31 cellular contexts compared by ENCODE assay signal in the genomic region with DNA sequence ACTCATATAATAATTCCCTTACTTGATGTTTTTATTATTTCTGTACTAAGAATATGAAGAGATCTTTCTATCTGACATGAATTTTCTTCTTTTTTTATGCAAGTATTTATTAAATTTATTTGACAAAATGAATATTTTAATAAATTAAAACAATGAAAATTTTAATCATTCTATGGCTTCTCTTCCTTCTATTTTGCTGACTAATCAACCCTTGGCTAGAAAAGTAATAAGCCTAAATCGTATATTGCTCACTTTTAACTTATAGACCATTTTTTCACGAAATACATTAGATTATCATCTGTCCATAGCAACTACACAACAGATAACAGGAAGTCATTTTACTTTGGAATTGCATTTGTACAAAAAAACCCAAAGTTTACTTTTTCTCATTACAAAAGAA. TPM values are rescaled to one million over a fixed set of nuclear protein-coding genes. Genes with fewer than 3 reads are reported as not detected.
"Had no signal": no experiment of that assay in that cellular context is flagged by ENCODE, and none has a peak within 500 bp of the region (broad histone marks: within the 10 kb centered on the region; RNA-seq: fewer than 3 reads in every experiment).

No MANE protein-coding gene starts in this region.

- H3K4me2 ChIP-seq: hepatocyte had no signal

- DNase-seq: activated CD4-positive, alpha-beta memory T cell treated with anti-CD3 and anti-CD28 coated beads for 36 hours; activated CD4-positive, alpha-beta T cell treated with anti-CD3 and anti-CD28 coated beads for 36 hours; activated CD4-positive, alpha-beta T cell treated with anti-CD3 and anti-CD28 coated beads, Interleukin-2, amount 10 ng/mL, durations not matched to agents 24 days and 14 days; activated CD4-positive, CD25-positive, alpha-beta regulatory T cell; activated CD4-positive, CD25-positive, alpha-beta regulatory T cell treated with anti-CD3 and anti-CD28 coated beads, Interleukin-2, amount 50 U/mL, for 72 hours; activated CD8-positive, alpha-beta memory T cell treated with anti-CD3 and anti-CD28 coated beads, Interleukin-2, amount 10 ng/mL, durations not matched to agents 7 days and 5 days; activated CD8-positive, alpha-beta memory T cell treated with anti-CD3 and anti-CD28 coated beads, Interleukin-2, amount 50 U/mL, for 4 hours; activated CD8-positive, alpha-beta T cell treated with anti-CD3 and anti-CD28 coated beads, Interleukin-2, amount 10 ng/mL, durations not matched to agents 7 days and 5 days; activated effector memory CD4-positive, alpha-beta T cell treated with anti-CD3 and anti-CD28 coated beads, Interleukin-2, amount 50 U/mL, for 16 hours; activated naive CD4-positive, alpha-beta T cell treated with anti-CD3 and anti-CD28 coated beads for 36 hours; activated naive CD8-positive, alpha-beta T cell treated with anti-CD3 and anti-CD28 coated beads for 36 hours; activated naive CD8-positive, alpha-beta T cell treated with anti-CD3 and anti-CD28 coated beads, Interleukin-2, amount 50 U/mL, for 24 hours; activated T-cell treated with anti-CD3 and anti-CD28 coated beads, Interleukin-2, amount 50 U/mL, for 1 hour; activated T-cell treated with anti-CD3 and anti-CD28 coated beads, Interleukin-2, amount 50 U/mL, for 48 hours; brain microvascular endothelial cell; dorsolateral prefrontal cortex; esophagus squamous epithelium; gastrocnemius medialis; heart right ventricle; T-helper 2 cell had no signal

- H3K4me3 ChIP-seq: ascending aorta, coronary artery, dorsolateral prefrontal cortex, esophagus squamous epithelium, gastrocnemius medialis, heart right ventricle, hepatocyte had no signal

- H3K9me3 ChIP-seq: ascending aorta, esophagus squamous epithelium, gastrocnemius medialis, heart right ventricle had no signal

- FAIRE-seq: bronchial epithelial cell, endometrium, endothelial cell of umbilical vein had no signal

- H3K4me1 ChIP-seq: ascending aorta, esophagus squamous epithelium, gastrocnemius medialis, heart right ventricle had no signal

- H3K36me3 ChIP-seq: ascending aorta, brain microvascular endothelial cell, esophagus squamous epithelium, gastrocnemius medialis, heart right ventricle had no signal

- H3K27me3 ChIP-seq: ascending aorta, brain microvascular endothelial cell, esophagus squamous epithelium, gastrocnemius medialis, hepatocyte had no signal

- ATAC-seq: activated CD4-positive, alpha-beta T cell treated with anti-CD3 and anti-CD28 coated beads for 36 hours; activated CD8-positive, alpha-beta memory T cell treated with anti-CD3 and anti-CD28 coated beads, Interleukin-2, amount 10 ng/mL, durations not matched to agents 7 days and 5 days; activated CD8-positive, alpha-beta T cell treated with anti-CD3 and anti-CD28 coated beads, Interleukin-2, amount 10 ng/mL, durations not matched to agents 7 days and 5 days; activated naive CD8-positive, alpha-beta T cell treated with anti-CD3 and anti-CD28 coated beads, Interleukin-2, amount 50 U/mL, for 24 hours; gastrocnemius medialis; heart right ventricle had no signal

- H2AFZ ChIP-seq: hepatocyte had no signal

- H3K27ac ChIP-seq: ascending aorta, brain microvascular endothelial cell, coronary artery, dorsolateral prefrontal cortex, epithelial cell of prostate, esophagus squamous epithelium, gastrocnemius medialis, heart right ventricle, hepatocyte had no signal

RNA-seq across cellular contexts. Expression of a gene that starts 38.6 kb away (rescaled TPM):
- total RNA-seq: activated CD4-positive, alpha-beta memory T cell treated with anti-CD3 and anti-CD28 coated beads for 36 hours; activated CD4-positive, alpha-beta T cell treated with anti-CD3 and anti-CD28 coated beads for 36 hours; activated CD4-positive, alpha-beta T cell treated with anti-CD3 and anti-CD28 coated beads, Interleukin-2, amount 10 ng/mL, durations not matched to agents 24 days and 14 days; activated CD8-positive, alpha-beta memory T cell treated with anti-CD3 and anti-CD28 coated beads for 36 hours; activated CD8-positive, alpha-beta memory T cell treated with anti-CD3 and anti-CD28 coated beads, Interleukin-2, amount 10 ng/mL, durations not matched to agents 7 days and 5 days; activated CD8-positive, alpha-beta T cell treated with anti-CD3 and anti-CD28 coated beads, Interleukin-2, amount 10 ng/mL, durations not matched to agents 7 days and 5 days; activated naive CD4-positive, alpha-beta T cell treated with anti-CD3 and anti-CD28 coated beads for 36 hours; activated naive CD8-positive, alpha-beta T cell treated with anti-CD3 and anti-CD28 coated beads for 36 hours; activated T-helper 1 cell treated with anti-CD3 and anti-CD28 coated beads, Interleukin-12 subunit alpha, Interleukin-12 subunit beta, Interleukin-2, Interleukin-4 antibody, amounts not matched to agents 30 ng/mL and 10 ng/mL and 1 ng/mL, durations not matched to agents 14 hours and 24 hours and 36 hours; activated T-helper 2 cell treated with anti-CD3 and anti-CD28 coated beads, Interferon-gamma antibody, Interleukin-2, Interleukin-4, amounts not matched to agents 10 μg/mL and 5 μg/mL and 100 μg/mL, durations not matched to agents 14 hours and 24 hours and 36 hours; ascending aorta; T-helper 1 cell treated with Interleukin-12 subunit alpha and Interleukin-12 subunit beta and Interleukin-4 antibody, amounts not matched to agents 30 ng/mL and 1 ng/mL, for 36 hours had no signal
